ENCODE assay signal across 8 cellular contexts in genomic region chr6:143591441-143591840, GRCh38.
"Had no signal": no experiment of that assay in that cellular context is flagged by ENCODE, and none has a peak within 500 bp of the region (broad histone marks: within the 10 kb centered on the region; RNA-seq: fewer than 3 reads in every experiment).

No MANE protein-coding gene starts in this region.

- DNase-seq: GM23248, GOT3, H9, HCEC 1CT, KBM-7 had no signal

- H2AFZ ChIP-seq: GM23248 had no signal

- H3K4me3 ChIP-seq: GM23248 had no signal

- H3K27ac ChIP-seq: GM23248 had no signal

- H3K4me3 Mint-ChIP-seq: H9, IgD-negative memory B cell had no signal

- H3K27me3 Mint-ChIP-seq: IgD-negative memory B cell had no signal

- H3K9me3 Mint-ChIP-seq: H9, IgD-negative memory B cell had no signal

- H3K9ac ChIP-seq: GM23248 had no signal

- H3K27ac Mint-ChIP-seq: IgD-negative memory B cell had no signal

- FAIRE-seq: H54, HTR-8/SVneo had no signal
